ENCODE assay signal across 22 cellular contexts in the genomic region with DNA sequence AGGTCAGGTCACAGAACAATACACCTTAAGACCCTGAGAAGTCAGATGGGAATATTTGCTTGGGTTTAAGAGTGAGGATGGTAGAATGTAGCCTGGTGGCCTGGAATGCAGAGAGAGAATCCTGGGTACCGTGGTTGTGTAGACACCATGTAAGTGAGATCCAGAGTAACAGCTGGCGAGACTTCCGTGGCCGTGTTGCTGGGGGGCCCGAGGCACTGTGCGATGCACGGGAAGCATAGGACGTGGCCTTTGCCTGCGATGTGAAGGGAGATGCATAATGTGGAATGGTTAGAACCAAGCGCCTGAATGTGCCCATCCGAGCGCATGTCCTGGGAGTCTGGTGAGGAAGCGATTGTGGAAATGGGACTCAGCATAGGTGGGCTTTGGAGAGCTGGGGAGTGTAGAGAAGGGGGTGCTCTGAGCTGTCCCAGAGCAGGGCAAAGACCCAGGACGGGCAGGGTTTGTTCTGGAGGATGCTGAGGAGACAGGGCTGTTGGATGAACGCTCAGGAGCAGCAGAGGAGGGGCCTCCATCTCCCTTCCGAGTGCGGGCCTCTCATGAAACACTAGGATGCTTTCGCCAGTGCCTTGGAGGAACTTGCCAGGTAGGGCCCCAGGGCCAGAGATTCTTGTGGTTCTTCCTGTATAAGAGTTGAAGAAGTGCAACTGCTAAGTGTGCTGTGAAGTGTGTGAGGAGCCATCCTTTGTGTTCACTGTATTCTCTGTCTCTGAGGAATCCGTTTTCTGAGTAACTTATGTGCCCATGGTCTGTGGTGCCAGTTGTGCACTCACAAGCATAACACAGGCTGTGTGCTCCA. TPM values are rescaled to one million over a fixed set of nuclear protein-coding genes. Genes with fewer than 3 reads are reported as not detected.
A peak's percentile ranks its signal among the peaks of the same experiment; 100 is the strongest.
DNase-seq lines count a peak whose midpoint lies in the region; ATAC-seq and TF ChIP-seq lines count a peak whose summit lies in the region.
"Had no signal": no experiment of that assay in that cellular context is flagged by ENCODE, and none has a peak within 500 bp of the region (broad histone marks: within the 10 kb centered on the region; RNA-seq: fewer than 3 reads in every experiment).

No MANE protein-coding gene starts in this region.

- H3K9me3 ChIP-seq in BLaER1 (peaks cover 16% of the 10 kb centered on the region; the same call in 1 of the 2 replicates), right lobe of liver (no peaks in the 10 kb centered on the region), psoas muscle (no peaks in the 10 kb centered on the region)
- no peaks in the 10 kb centered on the region for H3K9me3 ChIP-seq in CD4-positive, CD25-positive, alpha-beta regulatory T cell (ENCODE audit: control insufficient read depth in 2 of 2, low read length in 2 of 2)
- H3K9me3 ChIP-seq: upper lobe of left lung had no signal

- H3K36me3 ChIP-seq in BLaER1, result peaks cover 16% of the 10 kb centered on the region
- no peaks in the 10 kb centered on the region for H3K36me3 ChIP-seq in CD4-positive, CD25-positive, alpha-beta regulatory T cell (ENCODE audit: control insufficient read depth, insufficient read depth, low read length)
- H3K36me3 ChIP-seq in right lobe of liver, result no peaks in the 10 kb centered on the region
- H3K36me3 ChIP-seq in psoas muscle (ENCODE audit: insufficient read depth in 1 of 2, low read depth in 1 of 2), result no peaks in the 10 kb centered on the region
- H3K36me3 ChIP-seq: upper lobe of left lung had no signal

- peak overlapping the region; percentile 52 to 92 (median 65) for H3K27ac Mint-ChIP-seq in CD4-positive, CD25-positive, alpha-beta regulatory T cell
- H3K27ac Mint-ChIP-seq in activated naive CD8-positive, alpha-beta T cell treated with anti-CD3 and anti-CD28 coated beads for 36 hours, result peak overlapping the region; percentile 38
- peak overlapping the region; percentile 63 to 93 (median 80) for H3K27ac Mint-ChIP-seq in naive thymus-derived CD8-positive, alpha-beta T cell
- H3K27ac Mint-ChIP-seq: activated T-helper 2 cell treated with anti-CD3 and anti-CD28 coated beads, Interferon-gamma antibody, Interleukin-2, Interleukin-4, amounts not matched to agents 10 μg/mL and 5 μg/mL and 100 μg/mL, durations not matched to agents 14 hours and 24 hours and 36 hours had no signal

- TF ChIP-seq CTCF in right lobe of liver (IDR thresholded peaks at IDR 0.05), result no peak
- no peak for TF ChIP-seq CTCF in psoas muscle (IDR thresholded peaks at IDR 0.05)

- DNase-seq in CD4-positive, CD25-positive, alpha-beta regulatory T cell, result no peak
- DNase-seq in activated naive CD8-positive, alpha-beta T cell treated with anti-CD3 and anti-CD28 coated beads for 36 hours, result no peak
- DNase-seq in naive thymus-derived CD8-positive, alpha-beta T cell, result no peak
- DNase-seq in right lobe of liver (no peak), cardiac septum (ENCODE audit: low spot score) (no peak), psoas muscle (no peak)
- DNase-seq: activated CD4-positive, alpha-beta T cell treated with anti-CD3 and anti-CD28 coated beads, Interleukin-2, amount 50 U/mL, for 48 hours; AML-193; HCEC 1CT; Karpas-422; left cardiac atrium; mesendoderm; NCI-H187; NCI-H226; PC-3; SHP77; stimulated activated CD4-positive, alpha-beta T cell treated with anti-CD3 and anti-CD28 coated beads, Interleukin-4, amount 100 ng/mL, for 24 hours; T-helper 1 cell had no signal

- peak overlapping the region; percentile 72 for H3K4me2 ChIP-seq in BLaER1
- H3K4me2 ChIP-seq: smooth muscle cell had no signal

- ATAC-seq in CD4-positive, CD25-positive, alpha-beta regulatory T cell (ENCODE audit: low read depth in 2 of 2), result no peak
- no peak for ATAC-seq in naive thymus-derived CD8-positive, alpha-beta T cell
- ATAC-seq in right lobe of liver (no peak), psoas muscle (no peak)
- ATAC-seq: PC-3 had no signal

- no peak overlapping the region for H3K4me3 Mint-ChIP-seq in CD4-positive, CD25-positive, alpha-beta regulatory T cell
- peak overlapping the region; percentile 11 for H3K4me3 Mint-ChIP-seq in activated naive CD8-positive, alpha-beta T cell treated with anti-CD3 and anti-CD28 coated beads for 36 hours
- H3K4me3 Mint-ChIP-seq in naive thymus-derived CD8-positive, alpha-beta T cell, result peak overlapping the region in 7 of 10 donors; percentile 20 to 65 (median 46)

- H3K4me3 ChIP-seq in BLaER1 (no peak overlapping the region), right lobe of liver (no peak overlapping the region), psoas muscle (no peak overlapping the region)
- no peak overlapping the region for H3K4me3 ChIP-seq in CD4-positive, CD25-positive, alpha-beta regulatory T cell (ENCODE audit: low read depth, low read length)
- H3K4me3 ChIP-seq: smooth muscle cell, upper lobe of left lung had no signal

- peak overlapping the region; percentile 21; the same call in 1 of the 2 replicates for H3K27ac ChIP-seq in BLaER1
- H3K27ac ChIP-seq in CD4-positive, CD25-positive, alpha-beta regulatory T cell (ENCODE audit: insufficient read depth, low read length, poor library complexity, severe bottlenecking), result no peak overlapping the region
- no peak overlapping the region for H3K27ac ChIP-seq in right lobe of liver
- no peak overlapping the region for H3K27ac ChIP-seq in psoas muscle
- H3K27ac ChIP-seq: upper lobe of left lung had no signal

- peaks cover 0 to 90% (median 33%) of the 10 kb centered on the region in 4 donors for H3K4me1 Mint-ChIP-seq in CD4-positive, CD25-positive, alpha-beta regulatory T cell
- peaks cover 77% of the 10 kb centered on the region for H3K4me1 Mint-ChIP-seq in activated naive CD8-positive, alpha-beta T cell treated with anti-CD3 and anti-CD28 coated beads for 36 hours
- peaks cover 70 to 99% (median 95%) of the 10 kb centered on the region in 4 donors for H3K4me1 Mint-ChIP-seq in naive thymus-derived CD8-positive, alpha-beta T cell

- peaks cover 11% of the 10 kb centered on the region for H3K27me3 Mint-ChIP-seq in CD4-positive, CD25-positive, alpha-beta regulatory T cell
- H3K27me3 Mint-ChIP-seq in activated naive CD8-positive, alpha-beta T cell treated with anti-CD3 and anti-CD28 coated beads for 36 hours, result no peaks in the 10 kb centered on the region
- H3K27me3 Mint-ChIP-seq in naive thymus-derived CD8-positive, alpha-beta T cell, result no peaks in the 10 kb centered on the region

- H3K4me1 ChIP-seq in BLaER1, result peaks cover 90% of the 10 kb centered on the region
- H3K4me1 ChIP-seq in CD4-positive, CD25-positive, alpha-beta regulatory T cell (ENCODE audit: control insufficient read depth, insufficient read depth, low read length, poor library complexity, severe bottlenecking), result peaks cover 3% of the 10 kb centered on the region
- H3K4me1 ChIP-seq in right lobe of liver, result peaks cover 0 to 6% (median 1%) of the 10 kb centered on the region in 4 donors
- H3K4me1 ChIP-seq in psoas muscle, result peaks cover 60% of the 10 kb centered on the region

- peaks cover 17% of the 10 kb centered on the region for H3K36me3 Mint-ChIP-seq in CD4-positive, CD25-positive, alpha-beta regulatory T cell
- peaks cover 59% of the 10 kb centered on the region for H3K36me3 Mint-ChIP-seq in activated naive CD8-positive, alpha-beta T cell treated with anti-CD3 and anti-CD28 coated beads for 36 hours
- peaks cover 4 to 22% (median 18%) of the 10 kb centered on the region in 3 donors for H3K36me3 Mint-ChIP-seq in naive thymus-derived CD8-positive, alpha-beta T cell

- peak overlapping the region; percentile 4; the same call in 1 of the 2 replicates for H3K9ac ChIP-seq in BLaER1

- POLR2A ChIA-PET in naive thymus-derived CD8-positive, alpha-beta T cell (lab: Charles Lee), result interaction anchor here (6.7 kb wide), 1 partner anchor 14 kb away, joined by 55 read pairs; no protein-coding TSS in a partner anchor

- H3K27me3 ChIP-seq in BLaER1, result no peaks in the 10 kb centered on the region
- H3K27me3 ChIP-seq in CD4-positive, CD25-positive, alpha-beta regulatory T cell (ENCODE audit: control insufficient read depth, insufficient read depth, low read length), result peaks cover 5% of the 10 kb centered on the region
- no peaks in the 10 kb centered on the region for H3K27me3 ChIP-seq in right lobe of liver
- H3K27me3 ChIP-seq in psoas muscle (ENCODE audit: insufficient read depth in 3 of 3, low read length in 2 of 3), result no peaks in the 10 kb centered on the region
- H3K27me3 ChIP-seq: upper lobe of left lung had no signal

- intact Hi-C loops in right lobe of liver (cut with DNase I) (no loop called here), cardiac septum (cut with DNase I) (no loop called here), psoas muscle (cut with DNase I) (loop anchor here in 1 of 2 donors (5.0 kb wide), 1 partner anchor 43 kb away; no protein-coding TSS in a partner anchor)

- TF ChIP-seq POLR2A in right lobe of liver (IDR thresholded peaks at IDR 0.05), result no peak

- no peaks in the 10 kb centered on the region for H3K9me3 Mint-ChIP-seq in CD4-positive, CD25-positive, alpha-beta regulatory T cell
- no peaks in the 10 kb centered on the region for H3K9me3 Mint-ChIP-seq in activated naive CD8-positive, alpha-beta T cell treated with anti-CD3 and anti-CD28 coated beads for 36 hours
- H3K9me3 Mint-ChIP-seq in naive thymus-derived CD8-positive, alpha-beta T cell, result peaks cover 0 to 5% (median 0%) of the 10 kb centered on the region in 9 donors

- 90% methylated on average over 12 of the region's 19 CpGs for WGBS in right lobe of liver (ENCODE audit: insufficient coverage, low coverage, low lambda C conversion rate, missing lambda C conversion rate)
- 81 to 88% (median 83%) methylated on average over 19 of the region's 19 CpGs for WGBS in psoas muscle, 3 donors

- peaks cover 37% of the 10 kb centered on the region for H4K20me1 ChIP-seq in BLaER1

RNA-seq across cellular contexts. Expression of a gene that starts 7.1 kb away (rescaled TPM):
- 9.0 TPM for total RNA-seq in CD4-positive, CD25-positive, alpha-beta regulatory T cell
- polyA plus RNA-seq in CD4-positive, CD25-positive, alpha-beta regulatory T cell, result 10 to 100 TPM in 1 of 4 donors, 1 to 10 TPM in 3; 4.8 to 11.4 (median 6.8) TPM
- 10 to 100 TPM; 29.7 to 31.4 TPM for total RNA-seq in activated naive CD8-positive, alpha-beta T cell treated with anti-CD3 and anti-CD28 coated beads for 36 hours
- total RNA-seq in naive thymus-derived CD8-positive, alpha-beta T cell, result 10 to 100 TPM; 39.5 to 42.7 TPM
- polyA plus RNA-seq in naive thymus-derived CD8-positive, alpha-beta T cell, result 10 to 100 TPM; 10.3 to 15.5 (median 15.2) TPM
- total RNA-seq in right lobe of liver (1 to 10 TPM; 1.2 to 3.2 (median 2.0) TPM), cardiac septum (11.7 TPM), psoas muscle (10 to 100 TPM in 2 of 4 donors, 1 to 10 TPM in 2; 8.2 to 15.6 (median 11.9) TPM)
- polyA plus RNA-seq in psoas muscle, result 1 to 10 TPM; 2.4 to 8.7 (median 5.4) TPM

RNA-seq across cellular contexts. Expression of a gene that starts 46.7 kb away (rescaled TPM):
- total RNA-seq in CD4-positive, CD25-positive, alpha-beta regulatory T cell, result 4.1 TPM
- polyA plus RNA-seq in CD4-positive, CD25-positive, alpha-beta regulatory T cell, result 1 to 10 TPM; 1.6 to 8.7 (median 3.3) TPM
- total RNA-seq in activated naive CD8-positive, alpha-beta T cell treated with anti-CD3 and anti-CD28 coated beads for 36 hours, result 10 to 100 TPM in 1 of 2 experiments, 1 to 10 TPM in 1; 9.2 to 10.0 TPM
- 1 to 10 TPM; 4.3 to 5.2 TPM for total RNA-seq in naive thymus-derived CD8-positive, alpha-beta T cell
- 10 to 100 TPM in 1 of 3 donors, 1 to 10 TPM in 2; 4.0 to 11.1 (median 6.5) TPM for polyA plus RNA-seq in naive thymus-derived CD8-positive, alpha-beta T cell
- 1 to 10 TPM in 4 of 6 experiments, under 1 TPM in 2; 0.37 to 2.7 (median 1.1) TPM for total RNA-seq in right lobe of liver
- total RNA-seq in cardiac septum, result 4.6 TPM
- total RNA-seq in psoas muscle, result 1 to 10 TPM; 1.7 to 3.1 (median 2.6) TPM
- 1 to 10 TPM in 2 of 3 donors, under 1 TPM in 1; 0.95 to 2.7 (median 2.1) TPM for polyA plus RNA-seq in psoas muscle
- total RNA-seq: smooth muscle cell had no signal
- polyA plus RNA-seq: smooth muscle cell had no signal

RNA-seq across cellular contexts. Expression of a gene that starts 58.6 kb away (rescaled TPM):
- 7.4 TPM for total RNA-seq in CD4-positive, CD25-positive, alpha-beta regulatory T cell
- 1 to 10 TPM; 1.7 to 6.7 (median 3.5) TPM for polyA plus RNA-seq in CD4-positive, CD25-positive, alpha-beta regulatory T cell
- 10 to 100 TPM; 11.8 to 13.2 TPM for total RNA-seq in activated naive CD8-positive, alpha-beta T cell treated with anti-CD3 and anti-CD28 coated beads for 36 hours
- 1 to 10 TPM; 3.0 to 3.4 TPM for total RNA-seq in naive thymus-derived CD8-positive, alpha-beta T cell
- polyA plus RNA-seq in naive thymus-derived CD8-positive, alpha-beta T cell, result 1 to 10 TPM; 4.5 to 7.3 (median 4.6) TPM
- total RNA-seq in right lobe of liver (1 to 10 TPM; 1.9 to 5.1 (median 3.8) TPM), cardiac septum (5.5 TPM), psoas muscle (1 to 10 TPM; 1.6 to 4.2 (median 3.6) TPM)
- polyA plus RNA-seq in psoas muscle, result 1 to 10 TPM; 1.3 to 1.7 (median 1.6) TPM

Comparison
In these comparisons a context has a peak if more than half of its experiments do, and no peak if none do; other contexts are left out.
1. H3K4me3 Mint-ChIP-seq: peak in activated naive CD8-positive, alpha-beta T cell treated with anti-CD3 and anti-CD28 coated beads for 36 hours (single experiment) and naive thymus-derived CD8-positive, alpha-beta T cell (7 of 10); none in CD4-positive, CD25-positive, alpha-beta regulatory T cell (0 of 4).
2. Peak in every context shown above with its lines, with median percentiles within 50 percentile points of each other: H3K27ac Mint-ChIP-seq.